12 cellular contexts compared by ENCODE assay signal in genomic region chr14:24439830-24440605, GRCh38. TPM values are rescaled to one million over a fixed set of nuclear protein-coding genes. Genes with fewer than 3 reads are reported as not detected.
A peak's percentile ranks its signal among the peaks of the same experiment; 100 is the strongest.
DNase-seq lines count a peak whose midpoint lies in the region; ATAC-seq and TF ChIP-seq lines count a peak whose summit lies in the region.
"Had no signal": no experiment of that assay in that cellular context is flagged by ENCODE, and none has a peak within 500 bp of the region (broad histone marks: within the 10 kb centered on the region; RNA-seq: fewer than 3 reads in every experiment).

No MANE protein-coding gene starts in this region.

- H3K27me3 ChIP-seq in BLaER1 (no peaks in the 10 kb centered on the region), Caco-2 (replicated peaks; ENCODE audit: control insufficient read depth, insufficient read depth, low read length) (no peaks in the 10 kb centered on the region)
- H3K27me3 ChIP-seq: brain microvascular endothelial cell had no signal

- H3K4me3 ChIP-seq in BLaER1 (no peak overlapping the region), Caco-2 (ENCODE audit: low read depth, low read length) (no peak overlapping the region), mucosa of descending colon (no peak overlapping the region)

- peak overlapping the region; percentile 95 for H3K4me2 ChIP-seq in BLaER1

- H3K9me3 Mint-ChIP-seq in Caco-2 (ENCODE audit: unreplicated experiment): no peaks in the 10 kb centered on the region
- no peaks in the 10 kb centered on the region for H3K9me3 Mint-ChIP-seq in activated naive CD8-positive, alpha-beta T cell treated with anti-CD3 and anti-CD28 coated beads for 36 hours

- intact Hi-C loops in Caco-2 (cut with micrococcal nuclease; ENCODE audit: unreplicated experiment) (no loop called here), mucosa of descending colon (cut with DNase I, micrococcal nuclease) (loop anchor here in 1 of 2 donors (5.0 kb wide), 1 partner anchor 108 kb away; no protein-coding TSS in a partner anchor), sciatic nerve (cut with DNase I) (loop anchor here (5.0 to 10.0 kb wide), 2 partner anchors 195 to 1847 kb away; partner anchors contain the start of gene TINF2)

- TF ChIP-seq CTCF in Caco-2 (IDR thresholded peaks at IDR 0.05; ENCODE audit: insufficient read depth in 1 of 2, low read depth in 1 of 2, low read length in 1 of 2, severe bottlenecking in 1 of 2, unreplicated experiment in 1 of 2) (no peak), mucosa of descending colon (IDR thresholded peaks at IDR 0.05) (no peak)

- no peak overlapping the region for H3K27ac Mint-ChIP-seq in Caco-2 (ENCODE audit: unreplicated experiment)
- H3K27ac Mint-ChIP-seq in activated naive CD8-positive, alpha-beta T cell treated with anti-CD3 and anti-CD28 coated beads for 36 hours: peak overlapping the region; percentile 99

- peaks cover 52% of the 10 kb centered on the region for H3K36me3 Mint-ChIP-seq in Caco-2 (ENCODE audit: insufficient read depth, unreplicated experiment)
- H3K36me3 Mint-ChIP-seq in activated naive CD8-positive, alpha-beta T cell treated with anti-CD3 and anti-CD28 coated beads for 36 hours: peaks cover 59% of the 10 kb centered on the region

- H3K9ac ChIP-seq in BLaER1: peak overlapping the region; percentile 91; the same call in 1 of the 2 replicates

- no peaks in the 10 kb centered on the region; the same call in 1 of the 2 replicates for H4K20me1 ChIP-seq in BLaER1

- peak overlapping the region; percentile 52 for H3K4me3 Mint-ChIP-seq in Caco-2 (ENCODE audit: unreplicated experiment)
- H3K4me3 Mint-ChIP-seq in activated naive CD8-positive, alpha-beta T cell treated with anti-CD3 and anti-CD28 coated beads for 36 hours: peak overlapping the region; percentile 4

- in situ Hi-C loops in ACHN (cut with HindIII; ENCODE audit: low pct_ligation_motif_present, low pct_unique_long_range_greater_than_20kb, low sequenced_read_pairs): no loop called here

- DNase-seq in Caco-2 (no peak), mucosa of descending colon (peak in 2 of 3 donors; percentile 15 to 37), ACHN (no peak), sciatic nerve (ENCODE audit: low spot score) (no peak), caudate nucleus (lab: John Stamatoyannopoulos, UW) (no peak), HCEC 1CT (no peak)
- DNase-seq in activated naive CD8-positive, alpha-beta T cell treated with anti-CD3 and anti-CD28 coated beads for 36 hours: no peak
- DNase-seq: brain microvascular endothelial cell, T-helper 9 cell had no signal

- H3K4me1 ChIP-seq in BLaER1 (peaks cover 81% of the 10 kb centered on the region), Caco-2 (no peaks in the 10 kb centered on the region; the same call in 1 of the 2 replicates), mucosa of descending colon (ENCODE audit: low read depth) (peaks cover 23% of the 10 kb centered on the region)

- H3K9me3 ChIP-seq in BLaER1: peaks cover 9% of the 10 kb centered on the region
- H3K9me3 ChIP-seq in Caco-2: no peaks in the 10 kb centered on the region
- H3K9me3 ChIP-seq in mucosa of descending colon: no peaks in the 10 kb centered on the region

- ATAC-seq in mucosa of descending colon: no peak
- ATAC-seq in sciatic nerve: no peak
- ATAC-seq: Panc1 had no signal

- H3K36me3 ChIP-seq in BLaER1 (peaks cover 40% of the 10 kb centered on the region), Caco-2 (ENCODE audit: control insufficient read depth, insufficient read depth, low read length) (peaks cover 4% of the 10 kb centered on the region), mucosa of descending colon (ENCODE audit: low read depth) (no peaks in the 10 kb centered on the region)

- no peaks in the 10 kb centered on the region for H3K27me3 Mint-ChIP-seq in Caco-2 (ENCODE audit: insufficient read depth, unreplicated experiment)
- H3K27me3 Mint-ChIP-seq in activated naive CD8-positive, alpha-beta T cell treated with anti-CD3 and anti-CD28 coated beads for 36 hours: no peaks in the 10 kb centered on the region

- CTCF ChIA-PET in Caco-2 (lab: Charles Lee): interaction anchor here (0.6 kb wide), 1 partner anchor 1810 kb away, joined by 3 read pairs; no protein-coding TSS in a partner anchor

- H3K27ac ChIP-seq in BLaER1: peak overlapping the region; percentile 32; the same call in 1 of the 2 replicates
- no peak overlapping the region for H3K27ac ChIP-seq in caudate nucleus (ENCODE audit: low read depth, low read length)
- H3K27ac ChIP-seq: brain microvascular endothelial cell had no signal

- H3K4me1 Mint-ChIP-seq in Caco-2 (ENCODE audit: low read depth, unreplicated experiment): peaks cover 8% of the 10 kb centered on the region
- peaks cover 55% of the 10 kb centered on the region for H3K4me1 Mint-ChIP-seq in activated naive CD8-positive, alpha-beta T cell treated with anti-CD3 and anti-CD28 coated beads for 36 hours

- POLR2A ChIA-PET in Caco-2 (lab: Charles Lee): no interaction called here

- no TSS peak for BruUV-seq in Caco-2 (replicated peaks; lab: Mats Ljungman, UMichigan)

RNA-seq across cellular contexts. Expression of gene SDR39U1, which starts 2.6 kb away (rescaled TPM):
- total RNA-seq in Caco-2 (2022) (44.1 and 45.8 TPM in 2 replicates), mucosa of descending colon (10 to 100 TPM; 43.3 to 64.1 (median 47.1) TPM), sciatic nerve (43.9 TPM)
- total RNA-seq in activated naive CD8-positive, alpha-beta T cell treated with anti-CD3 and anti-CD28 coated beads for 36 hours: 10 to 100 TPM; 57.8 to 59.0 TPM

RNA-seq across cellular contexts. Expression of gene KHNYN, which starts 10.3 kb away (rescaled TPM):
- total RNA-seq in Caco-2 (2022) (50.0 and 50.5 TPM in 2 replicates), mucosa of descending colon (100 to 1,000 TPM in 1 of 3 donors, 10 to 100 TPM in 2; 85.9 to 102 (median 86.9) TPM), sciatic nerve (73.4 TPM)
- 10 to 100 TPM; 47.3 to 48.7 TPM for total RNA-seq in activated naive CD8-positive, alpha-beta T cell treated with anti-CD3 and anti-CD28 coated beads for 36 hours

RNA-seq across cellular contexts. Expression of gene CBLN3, which starts 10.6 kb away (rescaled TPM):
- 1.1 and 1.4 TPM in 2 replicates for total RNA-seq in Caco-2 (2022)
- total RNA-seq in activated naive CD8-positive, alpha-beta T cell treated with anti-CD3 and anti-CD28 coated beads for 36 hours: 1 to 10 TPM; 5.5 to 6.4 TPM
- total RNA-seq in mucosa of descending colon: 1 to 10 TPM; 2.2 to 3.9 (median 2.6) TPM
- 7.0 TPM for total RNA-seq in sciatic nerve

RNA-seq across cellular contexts. Expression of gene NYNRIN, which starts 41.2 kb away (rescaled TPM):
- total RNA-seq in Caco-2 (2022) (5.9 and 6.1 TPM in 2 replicates), mucosa of descending colon (10 to 100 TPM; 12.1 to 15.8 (median 13.4) TPM), sciatic nerve (20.0 TPM)
- total RNA-seq in activated naive CD8-positive, alpha-beta T cell treated with anti-CD3 and anti-CD28 coated beads for 36 hours: under 1 TPM; 0.08 to 0.10 TPM
- total RNA-seq: M059J had no signal

Comparison
In these comparisons a context has a peak if more than half of its experiments do, and no peak if none do; other contexts are left out.
1. DNase-seq: peak in mucosa of descending colon (2 of 3); none in Caco-2 (0 of 2), activated naive CD8-positive, alpha-beta T cell treated with anti-CD3 and anti-CD28 coated beads for 36 hours (single experiment), ACHN (single experiment), sciatic nerve (single experiment), caudate nucleus (0 of 61) and HCEC 1CT (single experiment).